ENCODE assay signal across 3 cellular contexts in the genomic region with DNA sequence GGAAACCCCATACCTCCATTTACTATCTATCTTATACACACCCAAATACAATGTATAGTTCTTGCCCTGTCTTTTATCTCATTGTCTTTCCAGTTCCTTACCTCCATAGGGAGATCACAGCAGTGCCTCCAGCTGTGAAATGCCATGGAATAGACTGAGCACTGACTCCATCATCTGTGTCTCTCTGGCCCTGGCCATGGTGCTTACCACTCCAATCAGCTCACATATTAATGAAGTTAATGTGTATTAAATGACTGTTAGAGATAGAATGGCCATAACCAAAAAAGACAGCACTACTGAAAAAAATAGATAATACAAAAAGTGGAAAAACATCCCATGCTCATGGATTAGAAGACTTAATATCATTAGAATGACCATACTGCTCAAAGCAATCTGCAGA.
TF ChIP-seq lines count a peak whose summit lies in the region.

No MANE protein-coding gene starts in this region.

TF ChIP-seq in GM23338, 12 proteins besides CTCF, POLR2A, EP300 and RAD21:
- TF ChIP-seq, protein P1, sequence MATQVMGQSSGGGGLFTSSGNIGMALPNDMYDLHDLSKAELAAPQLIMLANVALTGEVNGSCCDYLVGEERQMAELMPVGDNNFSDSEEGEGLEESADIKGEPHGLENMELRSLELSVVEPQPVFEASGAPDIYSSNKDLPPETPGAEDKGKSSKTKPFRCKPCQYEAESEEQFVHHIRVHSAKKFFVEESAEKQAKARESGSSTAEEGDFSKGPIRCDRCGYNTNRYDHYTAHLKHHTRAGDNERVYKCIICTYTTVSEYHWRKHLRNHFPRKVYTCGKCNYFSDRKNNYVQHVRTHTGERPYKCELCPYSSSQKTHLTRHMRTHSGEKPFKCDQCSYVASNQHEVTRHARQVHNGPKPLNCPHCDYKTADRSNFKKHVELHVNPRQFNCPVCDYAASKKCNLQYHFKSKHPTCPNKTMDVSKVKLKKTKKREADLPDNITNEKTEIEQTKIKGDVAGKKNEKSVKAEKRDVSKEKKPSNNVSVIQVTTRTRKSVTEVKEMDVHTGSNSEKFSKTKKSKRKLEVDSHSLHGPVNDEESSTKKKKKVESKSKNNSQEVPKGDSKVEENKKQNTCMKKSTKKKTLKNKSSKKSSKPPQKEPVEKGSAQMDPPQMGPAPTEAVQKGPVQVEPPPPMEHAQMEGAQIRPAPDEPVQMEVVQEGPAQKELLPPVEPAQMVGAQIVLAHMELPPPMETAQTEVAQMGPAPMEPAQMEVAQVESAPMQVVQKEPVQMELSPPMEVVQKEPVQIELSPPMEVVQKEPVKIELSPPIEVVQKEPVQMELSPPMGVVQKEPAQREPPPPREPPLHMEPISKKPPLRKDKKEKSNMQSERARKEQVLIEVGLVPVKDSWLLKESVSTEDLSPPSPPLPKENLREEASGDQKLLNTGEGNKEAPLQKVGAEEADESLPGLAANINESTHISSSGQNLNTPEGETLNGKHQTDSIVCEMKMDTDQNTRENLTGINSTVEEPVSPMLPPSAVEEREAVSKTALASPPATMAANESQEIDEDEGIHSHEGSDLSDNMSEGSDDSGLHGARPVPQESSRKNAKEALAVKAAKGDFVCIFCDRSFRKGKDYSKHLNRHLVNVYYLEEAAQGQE (IDR thresholded peaks at IDR 0.05; ENCODE audit: unreplicated experiment), result peak; percentile 41
- TF ChIP-seq STAT1 (IDR thresholded peaks at IDR 0.05; ENCODE audit: unreplicated experiment), result no peak

TF ChIP-seq in HEK293, 187 proteins besides CTCF, POLR2A, EP300 and RAD21 (continued from another document):
- TF ChIP-seq, protein P2, sequence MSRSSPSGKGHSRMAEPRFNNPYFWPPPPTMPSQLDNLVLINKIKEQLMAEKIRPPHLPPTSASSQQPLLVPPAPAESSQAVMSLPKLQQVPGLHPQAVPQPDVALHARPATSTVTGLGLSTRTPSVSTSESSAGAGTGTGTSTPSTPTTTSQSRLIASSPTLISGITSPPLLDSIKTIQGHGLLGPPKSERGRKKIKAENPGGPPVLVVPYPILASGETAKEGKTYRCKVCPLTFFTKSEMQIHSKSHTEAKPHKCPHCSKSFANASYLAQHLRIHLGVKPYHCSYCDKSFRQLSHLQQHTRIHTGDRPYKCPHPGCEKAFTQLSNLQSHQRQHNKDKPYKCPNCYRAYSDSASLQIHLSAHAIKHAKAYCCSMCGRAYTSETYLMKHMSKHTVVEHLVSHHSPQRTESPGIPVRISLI (tag by site-specific recombination; IDR thresholded peaks at IDR 0.05), result no peak
- no peak for TF ChIP-seq GLIS2 (tag by site-specific recombination; IDR thresholded peaks at IDR 0.05)
- TF ChIP-seq, protein P3, sequence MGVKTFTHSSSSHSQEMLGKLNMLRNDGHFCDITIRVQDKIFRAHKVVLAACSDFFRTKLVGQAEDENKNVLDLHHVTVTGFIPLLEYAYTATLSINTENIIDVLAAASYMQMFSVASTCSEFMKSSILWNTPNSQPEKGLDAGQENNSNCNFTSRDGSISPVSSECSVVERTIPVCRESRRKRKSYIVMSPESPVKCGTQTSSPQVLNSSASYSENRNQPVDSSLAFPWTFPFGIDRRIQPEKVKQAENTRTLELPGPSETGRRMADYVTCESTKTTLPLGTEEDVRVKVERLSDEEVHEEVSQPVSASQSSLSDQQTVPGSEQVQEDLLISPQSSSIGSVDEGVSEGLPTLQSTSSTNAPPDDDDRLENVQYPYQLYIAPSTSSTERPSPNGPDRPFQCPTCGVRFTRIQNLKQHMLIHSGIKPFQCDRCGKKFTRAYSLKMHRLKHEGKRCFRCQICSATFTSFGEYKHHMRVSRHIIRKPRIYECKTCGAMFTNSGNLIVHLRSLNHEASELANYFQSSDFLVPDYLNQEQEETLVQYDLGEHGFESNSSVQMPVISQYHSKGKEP (tag by site-specific recombination; IDR thresholded peaks at IDR 0.05), result no peak
- TF ChIP-seq, protein P1 (tag by site-specific recombination; IDR thresholded peaks at IDR 0.05), result peak; percentile 70

TF ChIP-seq in Ishikawa, 13 proteins besides CTCF, POLR2A, EP300 and RAD21:
- TF ChIP-seq, protein P1 (IDR thresholded peaks at IDR 0.05; ENCODE audit: low read depth), result peak; percentile 67
- no peak for TF ChIP-seq NFIC (IDR thresholded peaks at IDR 0.05)
